ENCODE assay signal across 15 cellular contexts in genomic region chr1:44283524-44284173, GRCh38.
DNase-seq lines count a peak whose midpoint lies in the region; FAIRE-seq and TF ChIP-seq lines count a peak whose summit lies in the region.
"Had no signal": no experiment of that assay in that cellular context is flagged by ENCODE, and none has a peak within 500 bp of the region (broad histone marks: within the 10 kb centered on the region; RNA-seq: fewer than 3 reads in every experiment).

No MANE protein-coding gene starts in this region.

- no peak overlapping the region for H3K4me3 Mint-ChIP-seq in nephron progenitor cell
- H3K4me3 Mint-ChIP-seq: activated naive CD4-positive, alpha-beta T cell treated with anti-CD3 and anti-CD28 coated beads, Interleukin-2, amount 10 ng/mL, durations not matched to agents 7 days and 5 days; natural killer cell treated with Interleukin-12 subunit alpha and Interleukin-12 subunit beta and Interleukin-15 and Interleukin-18, amount 100 ng/mL, for 72 hours had no signal

- H3K9ac ChIP-seq in colonic mucosa (ENCODE audit: low read depth in 2 of 2, low read length in 2 of 2): no peak overlapping the region

- H3K4me3 ChIP-seq in colonic mucosa: no peak overlapping the region
- H3K4me3 ChIP-seq: sigmoid colon had no signal

- no peaks in the 10 kb centered on the region for H3K36me3 ChIP-seq in colonic mucosa

- H3K27me3 Mint-ChIP-seq in nephron progenitor cell (ENCODE audit: low read depth, poor library complexity): peaks cover 3% of the 10 kb centered on the region
- H3K27me3 Mint-ChIP-seq: activated naive CD4-positive, alpha-beta T cell treated with anti-CD3 and anti-CD28 coated beads, Interleukin-2, amount 10 ng/mL, durations not matched to agents 7 days and 5 days; natural killer cell treated with Interleukin-12 subunit alpha and Interleukin-12 subunit beta and Interleukin-15 and Interleukin-18, amount 100 ng/mL, for 72 hours had no signal

- H3K9me3 ChIP-seq in colonic mucosa: no peaks in the 10 kb centered on the region
- H3K9me3 ChIP-seq: sigmoid colon had no signal

- H3K4me1 ChIP-seq in colonic mucosa: no peaks in the 10 kb centered on the region
- H3K4me1 ChIP-seq: sigmoid colon had no signal

- no peaks in the 10 kb centered on the region for H3K27me3 ChIP-seq in colonic mucosa
- H3K27me3 ChIP-seq: sigmoid colon had no signal

- DNase-seq in HT-29 (ENCODE audit: low spot score): peak; percentile 24
- peak; percentile 94 for DNase-seq in NCI-H345 (lab: John Stamatoyannopoulos, UW)
- DNase-seq in colonic mucosa: peak; percentile 55
- peak; percentile 26 for DNase-seq in nephron progenitor cell
- no peak for DNase-seq in occipital lobe (lab: John Stamatoyannopoulos, UW)
- no peak for DNase-seq in NCI-H524 treated with DMSO at 0.1 percent for 48 hours (lab: John Stamatoyannopoulos, UW)
- DNase-seq in activated naive CD4-positive, alpha-beta T cell treated with anti-CD3 and anti-CD28 coated beads, Interleukin-2, amount 50 U/mL, for 16 hours: no peak
- no peak for DNase-seq in frontal cortex (ENCODE audit: low spot score in 2 of 2)
- DNase-seq: activated naive CD4-positive, alpha-beta T cell treated with anti-CD3 and anti-CD28 coated beads, Interleukin-2, amount 10 ng/mL, durations not matched to agents 7 days and 5 days; EL; kidney; sigmoid colon; stimulated activated naive CD8-positive, alpha-beta T cell treated with anti-CD3 and anti-CD28 coated beads, Interleukin-15, Interleukin-2, amounts not matched to agents 100 U/mL and 50 U/mL, for 24 hours; SW 1271 had no signal

- H3K27ac Mint-ChIP-seq in nephron progenitor cell: peak overlapping the region; percentile 3
- H3K27ac Mint-ChIP-seq: activated naive CD4-positive, alpha-beta T cell treated with anti-CD3 and anti-CD28 coated beads, Interleukin-2, amount 10 ng/mL, durations not matched to agents 7 days and 5 days; natural killer cell treated with Interleukin-12 subunit alpha and Interleukin-12 subunit beta and Interleukin-15 and Interleukin-18, amount 100 ng/mL, for 72 hours had no signal

- peak overlapping the region; percentile 31 for H3K27ac ChIP-seq in colonic mucosa
- H3K27ac ChIP-seq: sigmoid colon had no signal

- no peak for TF ChIP-seq CTCF in colonic mucosa (IDR thresholded peaks at IDR 0.05)
- TF ChIP-seq CTCF in nephron progenitor cell (IDR thresholded peaks at IDR 0.05): no peak

- peaks cover 66% of the 10 kb centered on the region for H3K36me3 Mint-ChIP-seq in nephron progenitor cell (ENCODE audit: low read depth)

- H3K4me1 Mint-ChIP-seq in nephron progenitor cell: peaks cover 34% of the 10 kb centered on the region
- H3K4me1 Mint-ChIP-seq: activated naive CD4-positive, alpha-beta T cell treated with anti-CD3 and anti-CD28 coated beads, Interleukin-2, amount 10 ng/mL, durations not matched to agents 7 days and 5 days had no signal

- no peaks in the 10 kb centered on the region for H3K9me3 Mint-ChIP-seq in nephron progenitor cell
- H3K9me3 Mint-ChIP-seq: activated naive CD4-positive, alpha-beta T cell treated with anti-CD3 and anti-CD28 coated beads, Interleukin-2, amount 10 ng/mL, durations not matched to agents 7 days and 5 days; natural killer cell treated with Interleukin-12 subunit alpha and Interleukin-12 subunit beta and Interleukin-15 and Interleukin-18, amount 100 ng/mL, for 72 hours had no signal

- FAIRE-seq in frontal cortex (lab: Jason Lieb, UNC): no peak
- FAIRE-seq: kidney had no signal

- intact Hi-C loops in colonic mucosa (cut with DNase I): no loop called here

Comparison
In these comparisons a context has a peak if more than half of its experiments do, and no peak if none do; other contexts are left out.
1. DNase-seq: peak in HT-29 (single experiment), NCI-H345 (single experiment), colonic mucosa (single experiment) and nephron progenitor cell (single experiment); none in occipital lobe (single experiment), NCI-H524 treated with DMSO at 0.1 percent for 48 hours (single experiment), activated naive CD4-positive, alpha-beta T cell treated with anti-CD3 and anti-CD28 coated beads, Interleukin-2, amount 50 U/mL, for 16 hours (single experiment) and frontal cortex (0 of 2).